ENCODE assay signal across 10 cellular contexts in genomic region chr9:120918931-120919638, GRCh38. TPM values are rescaled to one million over a fixed set of nuclear protein-coding genes. Genes with fewer than 3 reads are reported as not detected.
DNase-seq lines count a peak whose midpoint lies in the region; ATAC-seq, FAIRE-seq and TF ChIP-seq lines count a peak whose summit lies in the region.
"Had no signal": no experiment of that assay in that cellular context is flagged by ENCODE, and none has a peak within 500 bp of the region (broad histone marks: within the 10 kb centered on the region; RNA-seq: fewer than 3 reads in every experiment).

No MANE protein-coding gene starts in this region.

- no peak overlapping the region for H2BK15ac ChIP-seq in H1 (ENCODE audit: low read length)

- no peak for TF ChIP-seq CTCF in CD4-positive, alpha-beta T cell (IDR thresholded peaks at IDR 0.05)
- TF ChIP-seq CTCF in H1 (IDR thresholded peaks at IDR 0.05; ENCODE audit: control extremely low read depth in 1 of 3, insufficient read depth in 1 of 3, low read depth in 1 of 3, low read length in 3 of 3) (no peak), neural crest cell (conservative IDR thresholded peaks at IDR 0.05) (no peak)

- H3K9ac ChIP-seq in H1 (replicated peaks in 1 of 4; ENCODE audit: extremely low read depth in 1 of 4, low read depth in 3 of 4, low read length in 3 of 4), result no peak overlapping the region

- no peak for TF ChIP-seq RAD21 in H1 (IDR thresholded peaks at IDR 0.05 in 1 of 2, conservative IDR thresholded peaks at IDR 0.05 in 1 of 2; ENCODE audit: low read depth in 2 of 2, low read length in 2 of 2)

- H3K4me1 Mint-ChIP-seq in CD4-positive, alpha-beta T cell (ENCODE audit: low read depth), result peaks cover 94% of the 10 kb centered on the region
- H3K4me1 Mint-ChIP-seq in neural crest cell, result peaks cover 51% of the 10 kb centered on the region

- H3K18ac ChIP-seq in H1 (ENCODE audit: extremely low read depth, low read length), result peak overlapping the region; percentile 10; the same call in 1 of the 2 replicates

- no peaks in the 10 kb centered on the region for H3K23me2 ChIP-seq in H1 (ENCODE audit: low read depth, low read length)

- H3K27me3 ChIP-seq in CD4-positive, alpha-beta T cell (ENCODE audit: control insufficient read depth, insufficient read depth, low read length), result no peaks in the 10 kb centered on the region
- no peaks in the 10 kb centered on the region; a peak in 1 of 7 replicates for H3K27me3 ChIP-seq in H1 (replicated peaks in 1 of 4; ENCODE audit: control insufficient read depth in 3 of 4, extremely low read depth in 1 of 4, insufficient read depth in 3 of 4, low read length in 3 of 4)

- no peaks in the 10 kb centered on the region for H3K9me3 ChIP-seq in CD4-positive, alpha-beta T cell (ENCODE audit: control insufficient read depth, low read length)
- no peaks in the 10 kb centered on the region for H3K9me3 ChIP-seq in H1 (ENCODE audit: insufficient read depth in 2 of 2, low read depth in 1 of 2, low read length in 1 of 2)

- H3K79me2 ChIP-seq in H1 (ENCODE audit: control insufficient read depth in 1 of 2, insufficient read depth in 2 of 2, low read length in 2 of 2), result no peaks in the 10 kb centered on the region

- H2AFZ ChIP-seq in H1 (ENCODE audit: low read length), result no peak overlapping the region
- H2AFZ ChIP-seq: PC-9 had no signal

- no peak for TF ChIP-seq POLR2A in H1 (IDR thresholded peaks at IDR 0.05; ENCODE audit: control extremely low read depth in 1 of 2, low read depth in 2 of 2, low read length in 2 of 2)

- H2BK5ac ChIP-seq in H1 (ENCODE audit: low read depth, low read length), result no peak overlapping the region

- H2BK12ac ChIP-seq in H1 (ENCODE audit: low read depth, low read length), result no peak overlapping the region

- peaks cover 97% of the 10 kb centered on the region for H3K36me3 Mint-ChIP-seq in CD4-positive, alpha-beta T cell (ENCODE audit: low read depth)
- peaks cover 2% of the 10 kb centered on the region for H3K36me3 Mint-ChIP-seq in neural crest cell (ENCODE audit: low read depth)

- no peak overlapping the region for H3K4me2 ChIP-seq in H1 (ENCODE audit: insufficient read depth in 1 of 2, low read depth in 2 of 2, low read length in 2 of 2)
- H3K4me2 ChIP-seq: PC-9 had no signal

- no peak for DNase-seq in CD4-positive, alpha-beta T cell
- DNase-seq in SK-MEL-5 (ENCODE audit: low read depth, low spot score) (peak; percentile 84), H1 (ENCODE audit: low read depth in 1 of 2, low spot score in 2 of 2) (no peak), neural crest cell (ENCODE audit: low read depth, low spot score) (peak; percentile 54), KBM-7 (no peak), Kasumi-1 (lab: John Stamatoyannopoulos, UW) (no peak)
- DNase-seq in effector CD8-positive, alpha-beta T cell (lab: John Stamatoyannopoulos, UW), result no peak
- DNase-seq: DMS79, PC-9 had no signal

- H4K91ac ChIP-seq in H1 (replicated peaks; ENCODE audit: insufficient read length, low read length), result no peak overlapping the region

- no peak overlapping the region for H3K56ac ChIP-seq in H1 (replicated peaks; ENCODE audit: insufficient read length, low read depth, low read length)

- H3K4me1 ChIP-seq in H1 (replicated peaks in 1 of 4; ENCODE audit: control insufficient read depth in 3 of 4, insufficient read depth in 4 of 4, low read length in 3 of 4), result peaks cover 0 to 4% (median 0%) of the 10 kb centered on the region in 4 experiments; a peak in 3 of 7 replicates

- WGBS in H1 (ENCODE audit: extremely low coverage in 1 of 2, insufficient coverage in 1 of 2, insufficient read length in 1 of 2, insufficient replicate concordance in 2 of 2, low coverage in 1 of 2, low lambda C conversion rate in 2 of 2, missing lambda C conversion rate in 1 of 2), 2 experiments, result 81% methylated on average over 15 of the region's 15 CpGs; no CpG with 5 or more reads in 1 of the 2 experiments

- CTCF ChIA-PET in CD4-positive, alpha-beta T cell (lab: Charles Lee), result interaction anchor here (1.1 to 1.4 kb wide), 2 partner anchors 15 to 51 kb away, joined by 3 to 7 read pairs; no protein-coding TSS in a partner anchor
- CTCF ChIA-PET in H1 (lab: Charles Lee; ENCODE audit: partially characterized antibody), result interaction anchor here (1.0 to 3.0 kb wide), 3 partner anchors 15 to 349 kb away, joined by 3 to 15 read pairs (median 3); partner anchors contain the start of gene GSN

- no peak for FAIRE-seq in H1 (lab: Jason Lieb, UNC)

- ATAC-seq in CD4-positive, alpha-beta T cell (ENCODE audit: poor library complexity), result no peak
- ATAC-seq in HG03342 (IDR thresholded peaks at IDR 0.05; ENCODE audit: unreplicated experiment), result no peak

- H3K9me3 Mint-ChIP-seq in CD4-positive, alpha-beta T cell, result no peaks in the 10 kb centered on the region
- H3K9me3 Mint-ChIP-seq in neural crest cell, result no peaks in the 10 kb centered on the region

- no peak overlapping the region for H2BK120ac ChIP-seq in H1 (replicated peaks; ENCODE audit: low read depth, low read length)

- no peak for TF ChIP-seq EP300 in H1 (IDR thresholded peaks at IDR 0.05; ENCODE audit: borderline replicate concordance in 1 of 2, low read depth in 2 of 2, low read length in 2 of 2)

- no peak overlapping the region for H3K14ac ChIP-seq in H1 (ENCODE audit: insufficient read length)

- no peak overlapping the region for H3K23ac ChIP-seq in H1 (ENCODE audit: insufficient read length)

- in situ Hi-C loops in SK-MEL-5 (cut with HindIII; ENCODE audit: low pct_unique_long_range_greater_than_20kb, low sequenced_read_pairs), result no loop called here
- in situ Hi-C loops in KBM-7 (cut with MboI; ENCODE audit: low pct_unique_long_range_greater_than_20kb, low sequenced_read_pairs), result no loop called here

- H2BK20ac ChIP-seq in H1 (ENCODE audit: low read length), result 0 out of 2 replicates have a peak overlapping the region, but pooled peaks have one; percentile 53

- no peaks in the 10 kb centered on the region for H4K20me1 ChIP-seq in H1 (replicated peaks in 1 of 2; ENCODE audit: control insufficient read depth in 1 of 2, insufficient read depth in 2 of 2, low read length in 2 of 2)

- H3K27ac Mint-ChIP-seq in CD4-positive, alpha-beta T cell, result peak overlapping the region; percentile 100
- H3K27ac Mint-ChIP-seq in neural crest cell (ENCODE audit: unreplicated experiment), result peak overlapping the region; percentile 94

- peak overlapping the region; percentile 81; the same call in 1 of the 2 replicates for H4K8ac ChIP-seq in H1 (ENCODE audit: extremely low read depth, insufficient read depth, low read length)

- POLR2A ChIA-PET in CD4-positive, alpha-beta T cell (lab: Charles Lee), result interaction anchor here (0.6 to 21.8 kb wide), 3 partner anchors 11 to 19 kb away, joined by 3 to 1343 read pairs (median 45); no protein-coding TSS in a partner anchor
- POLR2A ChIA-PET in H1 (lab: Charles Lee; ENCODE audit: partially characterized antibody), result no interaction called here

- H4K5ac ChIP-seq in H1 (ENCODE audit: insufficient read length, low read depth, low read length), result no peak overlapping the region

- intact Hi-C loops in CD4-positive, alpha-beta T cell (cut with DNase I, micrococcal nuclease), result no loop called here

- H2AK5ac ChIP-seq in H1 (ENCODE audit: low read depth, low read length), result no peak overlapping the region

- no peaks in the 10 kb centered on the region for H3K27me3 Mint-ChIP-seq in CD4-positive, alpha-beta T cell
- H3K27me3 Mint-ChIP-seq in neural crest cell (ENCODE audit: low read depth), result no peaks in the 10 kb centered on the region

- H3K27ac ChIP-seq in CD4-positive, alpha-beta T cell (ENCODE audit: low read depth, low read length), result peak overlapping the region; percentile 62
- no peak overlapping the region for H3K27ac ChIP-seq in H1 (ENCODE audit: low read depth, low read length)
- H3K27ac ChIP-seq: PC-9 had no signal

- H3K4me3 ChIP-seq in H1 (ENCODE audit: extremely low read depth in 1 of 4, insufficient read depth in 2 of 4, low read depth in 3 of 4, low read length in 4 of 4), result no peak overlapping the region
- H3K4me3 ChIP-seq: PC-9 had no signal

- H3K79me1 ChIP-seq in H1 (ENCODE audit: low read depth, low read length), result no peaks in the 10 kb centered on the region

- no peak overlapping the region for H3K4ac ChIP-seq in H1 (replicated peaks; ENCODE audit: insufficient read length, low read depth, low read length)

- no peaks in the 10 kb centered on the region; a peak in 1 of 8 replicates for H3K36me3 ChIP-seq in H1 (ENCODE audit: control insufficient read depth in 2 of 4, insufficient read depth in 4 of 4, low read length in 3 of 4)

- H3K4me3 Mint-ChIP-seq in CD4-positive, alpha-beta T cell, result peak overlapping the region; percentile 36
- H3K4me3 Mint-ChIP-seq in neural crest cell, result peak overlapping the region; percentile 70

RNA-seq across cellular contexts. Expression of gene TRAF1, which starts 7.5 kb away (rescaled TPM):
- 10 to 100 TPM; 60.3 to 61.7 TPM for total RNA-seq in CD4-positive, alpha-beta T cell
- total RNA-seq in SK-MEL-5 (2014; rRNA removed; shearing (Covaris generic)), result 0.32 and 0.51 TPM in 2 replicates
- 0.80 and 0.83 TPM in 2 replicates for polyA plus RNA-seq in SK-MEL-5 (2015; cell fraction: cytosol; rRNA removed)
- polyA plus RNA-seq in SK-MEL-5 (2015; cell fraction: nucleus; rRNA removed), result 1.3 and 2.4 TPM in 2 replicates
- 1.5 and 1.6 TPM in 2 replicates for total RNA-seq in H1 (2021; fragmentation: NEBNext Ultra II Directional; extraction: Animal tissue kit (Norgen Biotek cat#: 25700))
- polyA plus RNA-seq in H1 (2011; rRNA removed), result 3.1 and 3.2 TPM in 2 replicates
- polyA plus RNA-seq in H1 (2011; cell fraction: cytosol; rRNA removed), result 4.9 TPM
- polyA plus RNA-seq in H1 (2011; cell fraction: nucleus; rRNA removed), result 7.4 TPM
- 1.8 to 3.0 TPM (median 2.2 TPM) in 4 replicates for polyA plus RNA-seq in H1 (2012, experiment 1 of 2)
- 0.80 TPM for polyA plus RNA-seq in H1 (2012, experiment 2 of 2)
- 1.2 TPM for polyA plus RNA-seq in H1 (2013, experiment 1 of 2)
- polyA plus RNA-seq in H1 (2013, experiment 2 of 2), result 1.1 TPM
- 4.5 and 4.6 TPM in 2 replicates for polyA minus RNA-seq in H1 (2011; rRNA and poly(A)+ RNA removed)
- polyA minus RNA-seq in H1 (2011; cell fraction: cytosol; rRNA and poly(A)+ RNA removed), result 1.6 TPM
- 6.9 TPM for polyA minus RNA-seq in H1 (2011; cell fraction: nucleus; rRNA and poly(A)+ RNA removed)
- total RNA-seq in neural crest cell, result 3.5 and 3.8 TPM in 2 replicates

RNA-seq across cellular contexts. Expression of gene PHF19, which starts 42.1 kb away (rescaled TPM):
- 10 to 100 TPM; 60.3 to 63.0 TPM for total RNA-seq in CD4-positive, alpha-beta T cell
- 19.0 and 23.9 TPM in 2 replicates for total RNA-seq in SK-MEL-5 (2014; rRNA removed; shearing (Covaris generic))
- 41.7 and 51.7 TPM in 2 replicates for polyA plus RNA-seq in SK-MEL-5 (2015; cell fraction: cytosol; rRNA removed)
- polyA plus RNA-seq in SK-MEL-5 (2015; cell fraction: nucleus; rRNA removed), result 36.1 and 85.7 TPM in 2 replicates
- 30.2 and 31.8 TPM in 2 replicates for total RNA-seq in H1 (2021; fragmentation: NEBNext Ultra II Directional; extraction: Animal tissue kit (Norgen Biotek cat#: 25700))
- 28.2 and 31.0 TPM in 2 replicates for polyA plus RNA-seq in H1 (2011; rRNA removed)
- polyA plus RNA-seq in H1 (2011; cell fraction: cytosol; rRNA removed), result 25.8 TPM
- 48.1 TPM for polyA plus RNA-seq in H1 (2011; cell fraction: nucleus; rRNA removed)
- 26.2 to 35.4 TPM (median 31.5 TPM) in 4 replicates for polyA plus RNA-seq in H1 (2012, experiment 1 of 2)
- 29.9 TPM for polyA plus RNA-seq in H1 (2012, experiment 2 of 2)
- polyA plus RNA-seq in H1 (2013, experiment 1 of 2), result 24.5 TPM
- 23.1 TPM for polyA plus RNA-seq in H1 (2013, experiment 2 of 2)
- polyA minus RNA-seq in H1 (2011; rRNA and poly(A)+ RNA removed), result 26.6 and 43.7 TPM in 2 replicates
- 16.2 TPM for polyA minus RNA-seq in H1 (2011; cell fraction: cytosol; rRNA and poly(A)+ RNA removed)
- 28.2 TPM for polyA minus RNA-seq in H1 (2011; cell fraction: nucleus; rRNA and poly(A)+ RNA removed)
- total RNA-seq in neural crest cell, result 100.0 and 110 TPM in 2 replicates

Comparison
In these comparisons a context has a peak if more than half of its experiments do, and no peak if none do; other contexts are left out.
1. DNase-seq: peak in SK-MEL-5 (single experiment) and neural crest cell (single experiment); none in CD4-positive, alpha-beta T cell (0 of 10), H1 (0 of 2), KBM-7 (single experiment), Kasumi-1 (0 of 2) and effector CD8-positive, alpha-beta T cell (single experiment).
2. RNA of gene TRAF1, which starts 7.5 kb away (total RNA-seq): 60.3 to 61.7 TPM in CD4-positive, alpha-beta T cell; 3.5 to 3.8 TPM in neural crest cell, 1.5 to 1.6 TPM in H1 and 0.32 to 0.51 TPM in SK-MEL-5; every median in the first group is over 10 times any median in the second.